6 cellular contexts compared by ENCODE assay signal in genomic region chr14:22822017-22822618, GRCh38. TPM values are rescaled to one million over a fixed set of nuclear protein-coding genes. Genes with fewer than 3 reads are reported as not detected.
A peak's percentile ranks its signal among the peaks of the same experiment; 100 is the strongest.
DNase-seq lines count a peak whose midpoint lies in the region; ATAC-seq and TF ChIP-seq lines count a peak whose summit lies in the region.

No MANE protein-coding gene starts in this region.

- H3K27me3 ChIP-seq in H7 (ENCODE audit: control insufficient read depth, insufficient read depth, low read length) (no peaks in the 10 kb centered on the region), osteoblast (ENCODE audit: insufficient read depth, low read length) (no peaks in the 10 kb centered on the region)

- H3K36me3 ChIP-seq in H7 (replicated peaks; ENCODE audit: control insufficient read depth, insufficient read depth, low read length) (no peaks in the 10 kb centered on the region), osteoblast (ENCODE audit: insufficient read depth, low read length) (no peaks in the 10 kb centered on the region)

- no peaks in the 10 kb centered on the region for H3K79me2 ChIP-seq in osteoblast (ENCODE audit: insufficient read depth, low read length)

- H3K4me2 ChIP-seq in osteoblast (ENCODE audit: insufficient read depth, low read length), result peak overlapping the region; percentile 86

- no peaks in the 10 kb centered on the region for H4K20me1 ChIP-seq in osteoblast (ENCODE audit: insufficient read depth, low read length)

- peaks cover 38% of the 10 kb centered on the region for H3K4me1 ChIP-seq in osteoblast (ENCODE audit: insufficient read depth, low read length)

- ATAC-seq in HG03045 (IDR thresholded peaks at IDR 0.05; ENCODE audit: unreplicated experiment), result no peak
- no peak for ATAC-seq in HG02623 (IDR thresholded peaks at IDR 0.05; ENCODE audit: unreplicated experiment)

- H2AFZ ChIP-seq in osteoblast (ENCODE audit: low read length), result peak overlapping the region; percentile 77

- no peaks in the 10 kb centered on the region for H3K9me3 ChIP-seq in osteoblast (ENCODE audit: low read depth, low read length)

- H3K27ac ChIP-seq in osteoblast (ENCODE audit: low read depth, low read length), result peak overlapping the region; percentile 14

- H3K4me3 ChIP-seq in H7 (ENCODE audit: insufficient read depth, low read depth, low read length), result peak overlapping the region; percentile 76
- H3K4me3 ChIP-seq in choroid plexus epithelial cell (ENCODE audit: low read depth, low read length), result peak overlapping the region; percentile 28
- peak overlapping the region; percentile 52 for H3K4me3 ChIP-seq in osteoblast (ENCODE audit: insufficient read depth, low read length)

- TF ChIP-seq CTCF in choroid plexus epithelial cell (conservative IDR thresholded peaks at IDR 0.05; ENCODE audit: low read depth, low read length) (no peak), osteoblast (IDR thresholded peaks at IDR 0.05; ENCODE audit: extremely low read depth, low read depth, low read length) (no peak)

- DNase-seq in H7 (peak; percentile 92), choroid plexus epithelial cell (ENCODE audit: low read depth) (no peak), osteoblast (ENCODE audit: insufficient read length, low spot score, missing footprints) (no peak), SW 1271 (lab: John Stamatoyannopoulos, UW) (no peak)

RNA-seq across cellular contexts. Expression of gene SLC7A7, which starts 6.9 kb away (rescaled TPM):
- total RNA-seq in H7 (2014; rRNA removed; shearing (Covaris generic)), result 5.7 and 8.3 TPM in 2 replicates
- 4.3 and 4.7 TPM in 2 replicates for total RNA-seq in osteoblast

RNA-seq across cellular contexts. Expression of gene MRPL52, which starts 7.6 kb away (rescaled TPM):
- total RNA-seq in H7 (2014; rRNA removed; shearing (Covaris generic)), result 80.8 and 86.6 TPM in 2 replicates
- 20.3 and 31.5 TPM in 2 replicates for total RNA-seq in osteoblast

RNA-seq across cellular contexts. Expression of gene MMP14, which starts 14.3 kb away (rescaled TPM):
- total RNA-seq in H7 (2014; rRNA removed; shearing (Covaris generic)), result 54.6 and 79.8 TPM in 2 replicates
- total RNA-seq in osteoblast, result 580 and 649 TPM in 2 replicates

RNA-seq across cellular contexts. Expression of gene LRP10, which starts 49.4 kb away (rescaled TPM):
- 9.5 and 19.3 TPM in 2 replicates for total RNA-seq in H7 (2014; rRNA removed; shearing (Covaris generic))
- 147 and 164 TPM in 2 replicates for total RNA-seq in osteoblast

RNA-seq across cellular contexts. Expression of gene OXA1L, which starts 55.6 kb away (rescaled TPM):
- total RNA-seq in H7 (2014; rRNA removed; shearing (Covaris generic)), result 192 and 227 TPM in 2 replicates
- total RNA-seq in osteoblast, result 55.0 and 62.8 TPM in 2 replicates
